In genomic region chr17:57106107-57106835, GRCh38 we compare ENCODE assay signal across 8 cellular contexts. TPM values are rescaled to one million over a fixed set of nuclear protein-coding genes. Genes with fewer than 3 reads are reported as not detected.
A peak's percentile ranks its signal among the peaks of the same experiment; 100 is the strongest.
DNase-seq lines count a peak whose midpoint lies in the region; ATAC-seq and TF ChIP-seq lines count a peak whose summit lies in the region.

No MANE protein-coding gene starts in this region.

- H3K4me1 ChIP-seq in osteoblast (ENCODE audit: insufficient read depth, low read length) = peaks cover 4% of the 10 kb centered on the region

- no peaks in the 10 kb centered on the region for H3K9me3 ChIP-seq in osteoblast (ENCODE audit: low read depth, low read length)

- no peaks in the 10 kb centered on the region for H3K9me3 Mint-ChIP-seq in effector memory CD8-positive, alpha-beta T cell

- H3K4me2 ChIP-seq in osteoblast (ENCODE audit: insufficient read depth, low read length) = no peak overlapping the region

- no peak for ATAC-seq in effector memory CD8-positive, alpha-beta T cell (replicated peaks)
- no peak for ATAC-seq in HG02884 (IDR thresholded peaks at IDR 0.05; ENCODE audit: unreplicated experiment)
- ATAC-seq in GM18511 (IDR thresholded peaks at IDR 0.05; ENCODE audit: unreplicated experiment) = no peak

- DNase-seq in NCI-H2196 treated with DMSO at 0.1 percent for 48 hours (lab: John Stamatoyannopoulos, UW; ENCODE audit: unreplicated experiment) (peak; percentile 55), osteoblast (ENCODE audit: insufficient read length, low spot score, missing footprints) (peak; percentile 73), RPMI8226 (no peak), hepatic stellate cell (ENCODE audit: low spot score) (no peak)
- DNase-seq in effector memory CD8-positive, alpha-beta T cell = no peak

- H3K36me3 Mint-ChIP-seq in effector memory CD8-positive, alpha-beta T cell (ENCODE audit: insufficient read depth) = peaks cover 4% of the 10 kb centered on the region

- H3K4me3 Mint-ChIP-seq in effector memory CD8-positive, alpha-beta T cell = no peak overlapping the region

- H3K4me3 ChIP-seq in GM12875 (ENCODE audit: low read depth, low read length) = no peak overlapping the region
- no peak overlapping the region for H3K4me3 ChIP-seq in osteoblast (ENCODE audit: insufficient read depth, low read length)

- H3K27me3 Mint-ChIP-seq in effector memory CD8-positive, alpha-beta T cell = no peaks in the 10 kb centered on the region

- no peaks in the 10 kb centered on the region for H3K36me3 ChIP-seq in osteoblast (ENCODE audit: insufficient read depth, low read length)

- no peak overlapping the region for H2AFZ ChIP-seq in osteoblast (ENCODE audit: low read length)

- H3K27ac ChIP-seq in osteoblast (ENCODE audit: low read depth, low read length) = no peak overlapping the region

- peak overlapping the region; percentile 2 to 10 for H3K27ac Mint-ChIP-seq in effector memory CD8-positive, alpha-beta T cell

- H4K20me1 ChIP-seq in osteoblast (ENCODE audit: insufficient read depth, low read length) = peaks cover 17% of the 10 kb centered on the region

- H3K4me1 Mint-ChIP-seq in effector memory CD8-positive, alpha-beta T cell (ENCODE audit: low read depth in 2 of 2) = peaks cover 5 to 6% of the 10 kb centered on the region in 2 donors

- peak; percentile 25; the same call in 1 of the 2 replicates for TF ChIP-seq CTCF in GM12875 (IDR thresholded peaks at IDR 0.05; ENCODE audit: borderline replicate concordance, insufficient read depth, low read depth, low read length)
- TF ChIP-seq CTCF in osteoblast (IDR thresholded peaks at IDR 0.05; ENCODE audit: extremely low read depth, low read depth, low read length) = peak; percentile 24

- no peaks in the 10 kb centered on the region for H3K27me3 ChIP-seq in osteoblast (ENCODE audit: insufficient read depth, low read length)

- no peaks in the 10 kb centered on the region for H3K79me2 ChIP-seq in osteoblast (ENCODE audit: insufficient read depth, low read length)

RNA-seq across cellular contexts. Expression of gene AKAP1, which starts 21.2 kb away (rescaled TPM):
- 14.5 and 19.7 TPM in 2 replicates for total RNA-seq in osteoblast

Comparison
In these comparisons a context has a peak if more than half of its experiments do, and no peak if none do; other contexts are left out.
1. DNase-seq: peak in NCI-H2196 treated with DMSO at 0.1 percent for 48 hours (single experiment) and osteoblast (single experiment); none in effector memory CD8-positive, alpha-beta T cell (0 of 3), RPMI8226 (single experiment) and hepatic stellate cell (single experiment).